In genomic region chr5:65682148-65682547, GRCh38 we compare ENCODE assay signal across 12 cellular contexts. TPM values are rescaled to one million over a fixed set of nuclear protein-coding genes. Genes with fewer than 3 reads are reported as not detected.
DNase-seq lines count a peak whose midpoint lies in the region; ATAC-seq and TF ChIP-seq lines count a peak whose summit lies in the region.
"Had no signal": no experiment of that assay in that cellular context is flagged by ENCODE, and none has a peak within 500 bp of the region (broad histone marks: within the 10 kb centered on the region; RNA-seq: fewer than 3 reads in every experiment).

No MANE protein-coding gene starts in this region.

- CTCF ChIA-PET in CD8-positive, alpha-beta T cell (lab: Charles Lee) = interaction anchor here (0.7 kb wide), 1 partner anchor 9 kb away, joined by 3 read pairs; no protein-coding TSS in a partner anchor

- H3K4me1 Mint-ChIP-seq in CD4-positive, CD25-positive, alpha-beta regulatory T cell = peaks cover 53 to 71% (median 59%) of the 10 kb centered on the region in 4 donors
- H3K4me1 Mint-ChIP-seq in CD8-positive, alpha-beta T cell (ENCODE audit: low read depth) = peaks cover 42% of the 10 kb centered on the region
- peaks cover 46% of the 10 kb centered on the region for H3K4me1 Mint-ChIP-seq in central memory CD8-positive, alpha-beta T cell
- H3K4me1 Mint-ChIP-seq in nephron progenitor cell = peaks cover 4% of the 10 kb centered on the region
- peaks cover 37% of the 10 kb centered on the region for H3K4me1 Mint-ChIP-seq in activated T-cell treated with anti-CD3 and anti-CD28 coated beads, Interleukin-2, amount 50 U/mL, for 24 hours (ENCODE audit: low read depth)
- H3K4me1 Mint-ChIP-seq: B cell had no signal

- TF ChIP-seq CTCF in CD8-positive, alpha-beta T cell (IDR thresholded peaks at IDR 0.05) = no peak
- TF ChIP-seq CTCF in nephron progenitor cell (IDR thresholded peaks at IDR 0.05) = no peak

- H3K9me3 ChIP-seq in CD4-positive, CD25-positive, alpha-beta regulatory T cell (ENCODE audit: control insufficient read depth in 2 of 2, low read length in 2 of 2) = no peaks in the 10 kb centered on the region
- no peaks in the 10 kb centered on the region for H3K9me3 ChIP-seq in CD8-positive, alpha-beta T cell (ENCODE audit: low read length)
- H3K9me3 ChIP-seq: HAP-1 had no signal

- intact Hi-C loops in CD8-positive, alpha-beta T cell (cut with DNase I, micrococcal nuclease) = no loop called here

- peaks cover 67% of the 10 kb centered on the region for H3K36me3 Mint-ChIP-seq in CD4-positive, CD25-positive, alpha-beta regulatory T cell
- H3K36me3 Mint-ChIP-seq in CD8-positive, alpha-beta T cell = peaks cover 88% of the 10 kb centered on the region
- H3K36me3 Mint-ChIP-seq in central memory CD8-positive, alpha-beta T cell (ENCODE audit: insufficient read depth) = peaks cover 40% of the 10 kb centered on the region
- H3K36me3 Mint-ChIP-seq in nephron progenitor cell (ENCODE audit: low read depth) = peaks cover 50% of the 10 kb centered on the region
- peaks cover 88% of the 10 kb centered on the region for H3K36me3 Mint-ChIP-seq in activated T-cell treated with anti-CD3 and anti-CD28 coated beads, Interleukin-2, amount 50 U/mL, for 24 hours (ENCODE audit: low read depth)

- no peak for DNase-seq in CD4-positive, CD25-positive, alpha-beta regulatory T cell
- no peak for DNase-seq in CD8-positive, alpha-beta T cell
- DNase-seq in central memory CD8-positive, alpha-beta T cell (ENCODE audit: low spot score in 2 of 2) = no peak
- DNase-seq in nephron progenitor cell (no peak), G401 (ENCODE audit: low spot score) (no peak)
- no peak for DNase-seq in activated T-cell treated with anti-CD3 and anti-CD28 coated beads, Interleukin-2, amount 50 U/mL, for 24 hours
- DNase-seq: Calu3, DMS79 treated with DMSO at 0.1 percent for 48 hours had no signal

- no peak overlapping the region for H3K27ac ChIP-seq in CD4-positive, CD25-positive, alpha-beta regulatory T cell (ENCODE audit: insufficient read depth, low read length, poor library complexity, severe bottlenecking)
- H3K27ac ChIP-seq in CD8-positive, alpha-beta T cell (ENCODE audit: low read depth, low read length) = no peak overlapping the region
- H3K27ac ChIP-seq: BLaER1 treated with 17β-estradiol and CSF1 and Interleukin-3, amounts not matched to agents 10 nM and 100 nM had no signal

- in situ Hi-C loops in G401 (cut with HindIII; ENCODE audit: low sequenced_read_pairs) = no loop called here

- no peaks in the 10 kb centered on the region for H3K27me3 Mint-ChIP-seq in CD4-positive, CD25-positive, alpha-beta regulatory T cell
- no peaks in the 10 kb centered on the region for H3K27me3 Mint-ChIP-seq in CD8-positive, alpha-beta T cell (ENCODE audit: low read depth)
- H3K27me3 Mint-ChIP-seq in central memory CD8-positive, alpha-beta T cell = no peaks in the 10 kb centered on the region
- H3K27me3 Mint-ChIP-seq in nephron progenitor cell (ENCODE audit: low read depth, poor library complexity) = no peaks in the 10 kb centered on the region
- H3K27me3 Mint-ChIP-seq in activated T-cell treated with anti-CD3 and anti-CD28 coated beads, Interleukin-2, amount 50 U/mL, for 24 hours = no peaks in the 10 kb centered on the region
- H3K27me3 Mint-ChIP-seq: B cell had no signal

- H3K4me1 ChIP-seq in CD4-positive, CD25-positive, alpha-beta regulatory T cell (ENCODE audit: control insufficient read depth, insufficient read depth, low read length, poor library complexity, severe bottlenecking) = peaks cover 5% of the 10 kb centered on the region
- no peaks in the 10 kb centered on the region for H3K4me1 ChIP-seq in CD8-positive, alpha-beta T cell (ENCODE audit: insufficient read depth, low read length)
- H3K4me1 ChIP-seq: HAP-1 had no signal

- ATAC-seq in CD4-positive, CD25-positive, alpha-beta regulatory T cell (ENCODE audit: low read depth in 2 of 2) = no peak
- no peak for ATAC-seq in CD8-positive, alpha-beta T cell
- ATAC-seq in central memory CD8-positive, alpha-beta T cell (replicated peaks; ENCODE audit: extremely low read depth, poor library complexity, severe bottlenecking) = no peak
- ATAC-seq: GM12878 had no signal

- H3K9me3 Mint-ChIP-seq in CD4-positive, CD25-positive, alpha-beta regulatory T cell = peaks cover 0 to 2% (median 0%) of the 10 kb centered on the region in 7 donors
- H3K9me3 Mint-ChIP-seq in CD8-positive, alpha-beta T cell = no peaks in the 10 kb centered on the region
- no peaks in the 10 kb centered on the region for H3K9me3 Mint-ChIP-seq in central memory CD8-positive, alpha-beta T cell
- no peaks in the 10 kb centered on the region for H3K9me3 Mint-ChIP-seq in nephron progenitor cell
- no peaks in the 10 kb centered on the region for H3K9me3 Mint-ChIP-seq in activated T-cell treated with anti-CD3 and anti-CD28 coated beads, Interleukin-2, amount 50 U/mL, for 24 hours

- peaks cover 85% of the 10 kb centered on the region for H3K36me3 ChIP-seq in CD4-positive, CD25-positive, alpha-beta regulatory T cell (ENCODE audit: control insufficient read depth, insufficient read depth, low read length)
- H3K36me3 ChIP-seq in CD8-positive, alpha-beta T cell (ENCODE audit: insufficient read depth, low read length) = peaks cover 16% of the 10 kb centered on the region

- no peaks in the 10 kb centered on the region for H3K27me3 ChIP-seq in CD4-positive, CD25-positive, alpha-beta regulatory T cell (ENCODE audit: control insufficient read depth, insufficient read depth, low read length)
- H3K27me3 ChIP-seq in CD8-positive, alpha-beta T cell (ENCODE audit: insufficient read depth, low read length) = no peaks in the 10 kb centered on the region
- H3K27me3 ChIP-seq: BLaER1 treated with 17β-estradiol and CSF1 and Interleukin-3, amounts not matched to agents 10 nM and 100 nM had no signal

- H3K4me3 ChIP-seq in CD4-positive, CD25-positive, alpha-beta regulatory T cell (ENCODE audit: low read depth, low read length) = no peak overlapping the region
- H3K4me3 ChIP-seq in CD8-positive, alpha-beta T cell (ENCODE audit: low read depth, low read length) = no peak overlapping the region
- H3K4me3 ChIP-seq: BLaER1 treated with 17β-estradiol and CSF1 and Interleukin-3, amounts not matched to agents 10 nM and 100 nM; GM12878; HAP-1 had no signal

- H3K27ac Mint-ChIP-seq in CD4-positive, CD25-positive, alpha-beta regulatory T cell = peak overlapping the region in 2 of 3 donors; percentile 0 to 20
- H3K27ac Mint-ChIP-seq in CD8-positive, alpha-beta T cell = peak overlapping the region; percentile 47
- H3K27ac Mint-ChIP-seq in central memory CD8-positive, alpha-beta T cell (ENCODE audit: low read depth) = peak overlapping the region; percentile 10
- peak overlapping the region; percentile 21 for H3K27ac Mint-ChIP-seq in nephron progenitor cell
- no peak overlapping the region for H3K27ac Mint-ChIP-seq in activated T-cell treated with anti-CD3 and anti-CD28 coated beads, Interleukin-2, amount 50 U/mL, for 24 hours
- H3K27ac Mint-ChIP-seq: B cell had no signal

- POLR2A ChIA-PET in CD8-positive, alpha-beta T cell (lab: Charles Lee) = no interaction called here

- H3K4me3 Mint-ChIP-seq in CD4-positive, CD25-positive, alpha-beta regulatory T cell = no peak overlapping the region
- H3K4me3 Mint-ChIP-seq in CD8-positive, alpha-beta T cell = no peak overlapping the region
- H3K4me3 Mint-ChIP-seq in central memory CD8-positive, alpha-beta T cell = no peak overlapping the region
- H3K4me3 Mint-ChIP-seq in nephron progenitor cell = no peak overlapping the region
- H3K4me3 Mint-ChIP-seq in activated T-cell treated with anti-CD3 and anti-CD28 coated beads, Interleukin-2, amount 50 U/mL, for 24 hours = no peak overlapping the region
- H3K4me3 Mint-ChIP-seq: B cell had no signal

RNA-seq across cellular contexts. Expression of gene SGTB, which starts 39.8 kb away (rescaled TPM):
- 84.3 TPM for total RNA-seq in CD4-positive, CD25-positive, alpha-beta regulatory T cell
- 10 to 100 TPM; 17.5 to 25.3 (median 21.5) TPM for polyA plus RNA-seq in CD4-positive, CD25-positive, alpha-beta regulatory T cell
- total RNA-seq in CD8-positive, alpha-beta T cell = 10 to 100 TPM; 77.9 to 79.5 TPM
- total RNA-seq in G401 (2014; rRNA removed; shearing (Covaris generic)) = 14.0 and 18.7 TPM in 2 replicates

RNA-seq across cellular contexts. Expression of gene NLN, which starts 39.9 kb away (rescaled TPM):
- total RNA-seq in CD4-positive, CD25-positive, alpha-beta regulatory T cell = 1.4 TPM
- 1 to 10 TPM in 3 of 4 donors, under 1 TPM in 1; 0.65 to 2.0 (median 1.7) TPM for polyA plus RNA-seq in CD4-positive, CD25-positive, alpha-beta regulatory T cell
- 1 to 10 TPM; 1.4 to 1.5 TPM for total RNA-seq in CD8-positive, alpha-beta T cell
- total RNA-seq in G401 (2014; rRNA removed; shearing (Covaris generic)) = 53.6 and 81.4 TPM in 2 replicates

RNA-seq across cellular contexts. Expression of gene SHLD3, which starts 57.3 kb away (rescaled TPM):
- total RNA-seq in CD4-positive, CD25-positive, alpha-beta regulatory T cell = 11.1 TPM
- 1 to 10 TPM; 5.8 to 6.3 (median 6.2) TPM for polyA plus RNA-seq in CD4-positive, CD25-positive, alpha-beta regulatory T cell
- total RNA-seq in CD8-positive, alpha-beta T cell = 10 to 100 TPM; 11.6 to 14.5 TPM
- total RNA-seq in G401 (2014; rRNA removed; shearing (Covaris generic)) = 3.4 and 5.9 TPM in 2 replicates

RNA-seq across cellular contexts. Expression of gene TRAPPC13, which starts 57.3 kb away (rescaled TPM):
- total RNA-seq in CD4-positive, CD25-positive, alpha-beta regulatory T cell = 17.7 TPM
- polyA plus RNA-seq in CD4-positive, CD25-positive, alpha-beta regulatory T cell = 10 to 100 TPM; 15.5 to 20.5 (median 19.9) TPM
- 10 to 100 TPM; 11.9 to 17.6 TPM for total RNA-seq in CD8-positive, alpha-beta T cell
- 29.1 and 37.7 TPM in 2 replicates for total RNA-seq in G401 (2014; rRNA removed; shearing (Covaris generic))

RNA-seq across cellular contexts. Expression of gene TRIM23, which starts 58.0 kb away (rescaled TPM):
- total RNA-seq in CD4-positive, CD25-positive, alpha-beta regulatory T cell = 20.6 TPM
- polyA plus RNA-seq in CD4-positive, CD25-positive, alpha-beta regulatory T cell = 10 to 100 TPM; 10.3 to 18.7 (median 11.5) TPM
- 10 to 100 TPM; 27.6 to 30.0 TPM for total RNA-seq in CD8-positive, alpha-beta T cell
- total RNA-seq in G401 (2014; rRNA removed; shearing (Covaris generic)) = 9.4 and 16.0 TPM in 2 replicates

Comparison
In these comparisons a context has a peak if more than half of its experiments do, and no peak if none do; other contexts are left out.
1. RNA of gene NLN, which starts 39.9 kb away (total RNA-seq): 53.6 to 81.4 TPM in G401; 1.4 to 1.5 TPM in CD8-positive, alpha-beta T cell and 1.4 TPM in CD4-positive, CD25-positive, alpha-beta regulatory T cell (single experiment); every median in the first group is over 10 times any median in the second.